8 cellular contexts compared by ENCODE assay signal in the genomic region with DNA sequence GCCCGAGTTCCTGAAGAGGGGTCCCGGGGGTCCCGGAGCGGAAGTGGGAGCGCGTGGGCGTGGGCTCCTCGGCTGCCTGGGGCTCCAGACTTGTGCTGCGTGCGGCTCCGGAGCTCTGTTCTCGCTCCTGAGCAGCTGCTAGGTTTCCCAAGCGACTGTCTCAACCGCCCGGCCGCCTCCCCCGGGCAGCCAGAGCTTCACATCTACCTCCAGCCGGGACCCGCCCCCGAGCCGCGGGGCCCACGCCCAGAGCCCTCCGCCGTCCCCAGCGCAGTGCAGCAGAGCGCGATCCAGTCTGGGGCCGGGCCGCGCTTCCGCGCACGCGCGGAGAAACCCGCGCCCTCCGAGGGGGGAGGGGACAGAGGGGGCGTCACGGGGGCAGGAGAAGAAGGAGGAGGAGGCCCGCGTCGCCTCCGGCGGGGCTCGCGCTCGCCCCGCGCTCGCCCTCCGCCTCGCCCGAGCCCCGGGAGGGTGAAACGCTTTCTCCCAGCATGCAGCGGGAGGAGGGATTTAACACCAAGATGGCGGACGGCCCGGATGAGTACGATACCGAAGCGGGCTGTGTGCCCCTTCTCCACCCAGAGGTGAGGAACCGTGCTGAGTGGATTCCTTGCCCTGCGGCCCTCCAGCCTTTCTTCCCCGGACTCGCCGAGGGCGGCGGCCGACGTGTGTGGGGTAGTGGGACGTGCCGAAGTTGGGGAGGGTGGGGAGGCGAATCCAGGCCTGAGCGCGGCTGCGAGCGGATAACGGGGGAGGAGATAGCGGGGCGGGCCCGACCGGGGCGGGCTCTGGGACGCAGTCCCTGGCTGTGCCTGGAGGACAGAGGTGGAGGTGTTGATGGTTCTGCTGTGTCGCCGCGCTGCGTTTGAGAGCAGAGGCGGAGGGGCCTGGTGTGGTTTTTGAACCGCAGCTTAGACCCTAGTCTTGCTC. TPM values are rescaled to one million over a fixed set of nuclear protein-coding genes. Genes with fewer than 3 reads are reported as not detected.
A peak's percentile ranks its signal among the peaks of the same experiment; 100 is the strongest.
DNase-seq lines count a peak whose midpoint lies in the region; ATAC-seq and TF ChIP-seq lines count a peak whose summit lies in the region.

A gene with protein sequence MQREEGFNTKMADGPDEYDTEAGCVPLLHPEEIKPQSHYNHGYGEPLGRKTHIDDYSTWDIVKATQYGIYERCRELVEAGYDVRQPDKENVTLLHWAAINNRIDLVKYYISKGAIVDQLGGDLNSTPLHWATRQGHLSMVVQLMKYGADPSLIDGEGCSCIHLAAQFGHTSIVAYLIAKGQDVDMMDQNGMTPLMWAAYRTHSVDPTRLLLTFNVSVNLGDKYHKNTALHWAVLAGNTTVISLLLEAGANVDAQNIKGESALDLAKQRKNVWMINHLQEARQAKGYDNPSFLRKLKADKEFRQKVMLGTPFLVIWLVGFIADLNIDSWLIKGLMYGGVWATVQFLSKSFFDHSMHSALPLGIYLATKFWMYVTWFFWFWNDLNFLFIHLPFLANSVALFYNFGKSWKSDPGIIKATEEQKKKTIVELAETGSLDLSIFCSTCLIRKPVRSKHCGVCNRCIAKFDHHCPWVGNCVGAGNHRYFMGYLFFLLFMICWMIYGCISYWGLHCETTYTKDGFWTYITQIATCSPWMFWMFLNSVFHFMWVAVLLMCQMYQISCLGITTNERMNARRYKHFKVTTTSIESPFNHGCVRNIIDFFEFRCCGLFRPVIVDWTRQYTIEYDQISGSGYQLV (plus strand): TSS at position 370 of the 930 bp plus-strand sequence. CDS start 122 bp downstream, at position 492.

- intact Hi-C loops in psoas muscle (cut with DNase I) = no loop called here

- no peaks in the 10 kb centered on the region for H3K27me3 ChIP-seq in right atrium auricular region
- no peaks in the 10 kb centered on the region for H3K27me3 ChIP-seq in psoas muscle (ENCODE audit: insufficient read depth in 3 of 3, low read length in 2 of 3)

- DNase-seq in NCI-H187 treated with DMSO at 0.1 percent for 48 hours (lab: John Stamatoyannopoulos, UW) (peak; percentile 87), T-helper 2 cell (peak; percentile 83 to 96 (median 88)), right atrium auricular region (ENCODE audit: low spot score) (peak; percentile 88), psoas muscle (peak; percentile 94 to 96)

- peak within 1 kb of the TSS; percentile 95 for H3K27ac ChIP-seq in angular gyrus (ENCODE audit: low read depth, low read length)
- H3K27ac ChIP-seq in right atrium auricular region = peak within 1 kb of the TSS; percentile 97 to 98
- H3K27ac ChIP-seq in psoas muscle = peak within 1 kb of the TSS; percentile 97
- H3K27ac ChIP-seq in urinary bladder (ENCODE audit: low read depth) = peak within 1 kb of the TSS; percentile 98

- 0 to 1% (median 0%) methylated on average over 67 to 93 of the region's 93 CpGs for WGBS in psoas muscle, 3 donors
- under 1% methylated on average over 93 of the region's 93 CpGs for WGBS in urinary bladder

- TF ChIP-seq CTCF in right atrium auricular region (IDR thresholded peaks at IDR 0.05) = no peak
- no peak for TF ChIP-seq CTCF in psoas muscle (IDR thresholded peaks at IDR 0.05)

- ATAC-seq in GM18502 (IDR thresholded peaks at IDR 0.05; ENCODE audit: poor library complexity, unreplicated experiment) (peak; percentile 93), HG02970 (IDR thresholded peaks at IDR 0.05; ENCODE audit: low FRiP score, unreplicated experiment) (peak; percentile 97), psoas muscle (peak; percentile 91 to 95 (median 93))

- H3K4me3 ChIP-seq in right atrium auricular region (peak within 1 kb of the TSS; percentile 82 to 86), psoas muscle (peak within 1 kb of the TSS; percentile 83), urinary bladder (ENCODE audit: low read depth, low read length) (peak within 1 kb of the TSS; percentile 75)

- no peaks in the 10 kb centered on the region for H3K36me3 ChIP-seq in right atrium auricular region
- H3K36me3 ChIP-seq in psoas muscle (ENCODE audit: insufficient read depth in 1 of 2, low read depth in 1 of 2) = no peaks in the 10 kb centered on the region
- H3K36me3 ChIP-seq in urinary bladder (ENCODE audit: insufficient read depth) = no peaks in the 10 kb centered on the region

- H3K4me1 ChIP-seq in right atrium auricular region = peaks cover 0 to 45% of the 10 kb centered on the region in 2 donors
- H3K4me1 ChIP-seq in psoas muscle = peaks cover 34% of the 10 kb centered on the region
- H3K4me1 ChIP-seq in urinary bladder (ENCODE audit: insufficient read depth) = no peaks in the 10 kb centered on the region

- H3K9me3 ChIP-seq in right atrium auricular region = no peaks in the 10 kb centered on the region
- no peaks in the 10 kb centered on the region for H3K9me3 ChIP-seq in psoas muscle

RNA-seq across cellular contexts. Expression of the gene that starts here (rescaled TPM):
- total RNA-seq in right atrium auricular region = 10 to 100 TPM; 14.5 to 17.2 TPM
- 10 to 100 TPM; 20.2 to 22.7 (median 21.1) TPM for total RNA-seq in psoas muscle
- polyA plus RNA-seq in psoas muscle = 10 to 100 TPM in 1 of 3 donors, 1 to 10 TPM in 2; 7.8 to 10.9 (median 8.4) TPM
- 203 TPM for total RNA-seq in urinary bladder
- polyA plus RNA-seq in urinary bladder = 22.1 TPM

Comparison
In these comparisons a context has a peak if more than half of its experiments do, and no peak if none do; other contexts are left out.
1. Peak in every context shown above with its lines: DNase-seq, ATAC-seq, H3K4me3 ChIP-seq and H3K27ac ChIP-seq.